ENCODE assay signal across 9 cellular contexts in the genomic region with DNA sequence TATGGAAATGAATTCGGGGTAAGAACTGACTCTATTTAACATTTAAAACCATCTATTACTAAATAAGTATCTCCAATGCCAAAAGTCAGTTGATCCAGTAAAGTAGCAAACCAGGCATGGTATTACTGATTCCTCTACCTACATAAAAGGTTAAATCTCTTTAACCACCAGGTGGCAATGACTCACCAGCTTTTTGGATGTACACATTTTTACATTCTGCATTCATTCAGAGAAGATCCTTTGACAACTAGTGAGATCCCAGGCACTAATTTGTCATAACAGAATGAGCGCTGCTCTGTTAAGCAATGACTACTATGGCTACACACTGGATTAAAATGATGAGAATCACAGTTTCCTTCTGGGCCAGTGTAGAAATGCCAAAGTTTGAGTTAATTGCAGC.
DNase-seq lines count a peak whose midpoint lies in the region; ATAC-seq lines count a peak whose summit lies in the region.
"Had no signal": no experiment of that assay in that cellular context is flagged by ENCODE, and none has a peak within 500 bp of the region (broad histone marks: within the 10 kb centered on the region; RNA-seq: fewer than 3 reads in every experiment).

No MANE protein-coding gene starts in this region.

- ATAC-seq in left cardiac atrium (no peak), GM19467 (IDR thresholded peaks at IDR 0.05; ENCODE audit: unreplicated experiment) (no peak)

- peak; percentile 31 for DNase-seq in DMS153 treated with DMSO at 0.1 percent for 48 hours (lab: John Stamatoyannopoulos, UW; ENCODE audit: unreplicated experiment)
- peak; percentile 32 for DNase-seq in NAMALWA (ENCODE audit: low spot score)
- DNase-seq in SK-N-DZ (ENCODE audit: low spot score): peak; percentile 61
- peak; percentile 41 for DNase-seq in iPS-NIHi7 (ENCODE audit: extremely low spot score)
- DNase-seq in left cardiac atrium: no peak
- no peak for DNase-seq in UCSD-AML1 (lab: John Stamatoyannopoulos, UW; ENCODE audit: unreplicated experiment)
- no peak for DNase-seq in dermis blood vessel endothelial cell
- DNase-seq: activated B cell treated with CpG ODN at 0.5 μM for 24 hours had no signal

- intact Hi-C loops in left cardiac atrium (cut with DNase I): no loop called here

Comparison
In these comparisons a context has a peak if more than half of its experiments do, and no peak if none do; other contexts are left out.
1. DNase-seq: peak in DMS153 treated with DMSO at 0.1 percent for 48 hours (single experiment), NAMALWA (single experiment), SK-N-DZ (single experiment) and iPS-NIHi7 (single experiment); none in left cardiac atrium (single experiment), UCSD-AML1 (single experiment) and dermis blood vessel endothelial cell (single experiment).